In the genomic region with DNA sequence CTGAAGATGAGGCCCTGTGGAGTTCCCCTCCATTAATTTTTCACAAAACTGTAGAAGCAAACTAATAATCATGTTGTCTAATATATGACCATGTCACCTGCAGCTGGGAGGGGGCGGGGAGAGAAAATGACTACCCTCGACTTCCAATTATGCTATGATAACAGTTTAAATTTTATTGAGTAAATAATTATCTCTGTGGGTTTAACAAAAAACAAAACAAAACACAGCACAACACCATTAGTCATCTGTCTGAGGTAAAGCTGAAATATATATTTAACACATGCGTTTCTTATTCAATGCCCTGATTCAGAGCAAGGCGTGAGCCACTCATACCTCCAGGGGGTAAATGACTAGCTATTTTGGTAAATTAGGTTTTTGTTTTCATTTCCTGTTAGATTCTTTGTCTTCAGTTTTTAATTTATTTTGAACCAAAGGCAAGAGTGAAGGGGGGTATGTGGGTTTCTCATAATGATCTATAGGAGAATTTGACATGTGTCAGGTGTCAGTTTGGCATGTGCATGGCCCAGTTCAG, we compare ENCODE assay signal across 13 cellular contexts.
DNase-seq lines count a peak whose midpoint lies in the region; ATAC-seq and TF ChIP-seq lines count a peak whose summit lies in the region.
"Had no signal": no experiment of that assay in that cellular context is flagged by ENCODE, and none has a peak within 500 bp of the region (broad histone marks: within the 10 kb centered on the region; RNA-seq: fewer than 3 reads in every experiment).

No MANE protein-coding gene starts in this region.

- H3K27ac Mint-ChIP-seq in activated T-cell treated with anti-CD3 and anti-CD28 coated beads, Interleukin-2, amount 50 U/mL, for 24 hours = peak overlapping the region; percentile 63

- H3K4me3 Mint-ChIP-seq in activated T-cell treated with anti-CD3 and anti-CD28 coated beads, Interleukin-2, amount 50 U/mL, for 24 hours = no peak overlapping the region

- DNase-seq in activated T-cell treated with anti-CD3 and anti-CD28 coated beads, Interleukin-2, amount 50 U/mL, for 24 hours = no peak
- DNase-seq in activated T-cell treated with anti-CD3 and anti-CD28 coated beads for 4 hours = no peak
- DNase-seq in NCI-H1105 treated with DMSO at 0.1 percent for 48 hours (lab: John Stamatoyannopoulos, UW) = peak; percentile 78
- DNase-seq in foreskin melanocyte = peak; percentile 77
- DNase-seq in activated gamma-delta T cell (lab: John Stamatoyannopoulos, UW) = no peak
- no peak for DNase-seq in GM13977 (ENCODE audit: low spot score)
- DNase-seq: activated naive CD4-positive, alpha-beta T cell; DMS79 treated with DMSO at 0.1 percent for 48 hours; NCI-H1092 treated with DMSO at 0.1 percent for 48 hours; nucleus accumbens had no signal

- H3K36me3 Mint-ChIP-seq in activated T-cell treated with anti-CD3 and anti-CD28 coated beads, Interleukin-2, amount 50 U/mL, for 24 hours (ENCODE audit: low read depth) = no peaks in the 10 kb centered on the region

- in situ Hi-C loops in GM13977 (cut with MboI; ENCODE audit: low pct_unique_long_range_greater_than_20kb, low sequenced_read_pairs, unreplicated experiment) = no loop called here

- H3K4me1 Mint-ChIP-seq in activated T-cell treated with anti-CD3 and anti-CD28 coated beads, Interleukin-2, amount 50 U/mL, for 24 hours (ENCODE audit: low read depth) = peaks cover 5% of the 10 kb centered on the region

- no peak for TF ChIP-seq CTCF in GM13977 (IDR thresholded peaks at IDR 0.05; ENCODE audit: extremely low read depth, insufficient read depth, missing control alignments)

- peak; percentile 72 for ATAC-seq in GM21528 (IDR thresholded peaks at IDR 0.05; ENCODE audit: low FRiP score, unreplicated experiment)
- ATAC-seq in HG03571 (IDR thresholded peaks at IDR 0.05; ENCODE audit: unreplicated experiment) = no peak
- ATAC-seq: gastroesophageal sphincter had no signal

- peaks cover 2% of the 10 kb centered on the region for H3K27me3 Mint-ChIP-seq in activated T-cell treated with anti-CD3 and anti-CD28 coated beads, Interleukin-2, amount 50 U/mL, for 24 hours

- H3K9me3 Mint-ChIP-seq in activated T-cell treated with anti-CD3 and anti-CD28 coated beads, Interleukin-2, amount 50 U/mL, for 24 hours = peaks cover 3% of the 10 kb centered on the region

Comparison
In these comparisons a context has a peak if more than half of its experiments do, and no peak if none do; other contexts are left out.
1. DNase-seq: peak in NCI-H1105 treated with DMSO at 0.1 percent for 48 hours (single experiment) and foreskin melanocyte (single experiment); none in activated T-cell treated with anti-CD3 and anti-CD28 coated beads, Interleukin-2, amount 50 U/mL, for 24 hours (single experiment), activated T-cell treated with anti-CD3 and anti-CD28 coated beads for 4 hours (single experiment), activated gamma-delta T cell (single experiment) and GM13977 (single experiment).